In the genomic region with DNA sequence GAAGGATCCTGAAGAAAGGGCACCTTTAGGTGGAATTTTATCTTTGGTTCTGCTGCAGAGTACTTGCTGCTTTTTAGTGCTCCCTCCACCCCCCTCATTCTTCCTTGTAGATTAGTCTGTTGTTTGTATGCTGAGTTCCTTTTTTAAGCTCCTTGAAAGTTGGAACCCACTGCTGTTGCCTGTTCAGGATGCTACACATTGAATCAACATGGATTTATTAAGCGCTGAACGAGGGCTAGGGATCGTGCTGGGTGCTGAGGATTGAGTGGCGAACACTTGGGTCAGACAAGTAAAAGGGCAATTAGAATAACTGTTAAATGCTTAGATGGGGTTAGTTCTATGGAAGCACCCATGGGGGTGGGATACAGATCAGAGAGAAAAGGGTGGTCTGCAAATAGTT, we compare ENCODE assay signal across 8 cellular contexts. TPM values are rescaled to one million over a fixed set of nuclear protein-coding genes. Genes with fewer than 3 reads are reported as not detected.
DNase-seq lines count a peak whose midpoint lies in the region; ATAC-seq, FAIRE-seq and TF ChIP-seq lines count a peak whose summit lies in the region.

No MANE protein-coding gene starts in this region.

- no peak for TF ChIP-seq POLR2A in suprapubic skin (IDR thresholded peaks at IDR 0.05)

- H3K9me3 ChIP-seq in SK-N-SH (no peaks in the 10 kb centered on the region), iPS-20b (ENCODE audit: insufficient read depth, low read depth, low read length) (no peaks in the 10 kb centered on the region), suprapubic skin (peaks cover 3% of the 10 kb centered on the region)

- peaks cover 25% of the 10 kb centered on the region for H3K4me1 Mint-ChIP-seq in activated T-helper 17 cell treated with anti-CD3 and anti-CD28 coated beads, Interleukin-2, amount 50 U/mL, for 72 hours

- H3K27ac ChIP-seq in SK-N-SH (ENCODE audit: low read depth in 2 of 2, low read length in 1 of 2): peak overlapping the region; percentile 88 to 95
- no peak overlapping the region for H3K27ac ChIP-seq in iPS-20b (ENCODE audit: low read length)
- peak overlapping the region; percentile 94 for H3K27ac ChIP-seq in suprapubic skin

- H3F3A ChIP-seq in SK-N-SH (replicated peaks; ENCODE audit: insufficient read depth): peaks cover 39% of the 10 kb centered on the region

- TF ChIP-seq CTCF in SK-N-SH (IDR thresholded peaks at IDR 0.05) (no peak), suprapubic skin (IDR thresholded peaks at IDR 0.05) (no peak)

- H3K36me3 Mint-ChIP-seq in activated T-helper 17 cell treated with anti-CD3 and anti-CD28 coated beads, Interleukin-2, amount 50 U/mL, for 72 hours (ENCODE audit: low read depth): peaks cover 16% of the 10 kb centered on the region

- POLR2A ChIA-PET in SK-N-SH (lab: Yijun Ruan, JAX): interaction anchor here (0.9 to 1.4 kb wide), 2 partner anchors 8 to 13 kb away, joined by 4 read pairs; no protein-coding TSS in a partner anchor

- no peaks in the 10 kb centered on the region for H3K9me3 Mint-ChIP-seq in activated T-helper 17 cell treated with anti-CD3 and anti-CD28 coated beads, Interleukin-2, amount 50 U/mL, for 72 hours

- H3K4me3 Mint-ChIP-seq in activated T-helper 17 cell treated with anti-CD3 and anti-CD28 coated beads, Interleukin-2, amount 50 U/mL, for 72 hours: peak overlapping the region; percentile 94

- peak overlapping the region; percentile 74 for H2AFZ ChIP-seq in SK-N-SH (ENCODE audit: low read depth)

- DNase-seq in SK-N-SH: no peak
- DNase-seq in suprapubic skin (ENCODE audit: low spot score in 2 of 2): no peak
- no peak for DNase-seq in effector CD8-positive, alpha-beta T cell (lab: John Stamatoyannopoulos, UW)
- DNase-seq in GM19239 (ENCODE audit: insufficient read length, low spot score): no peak

- H3K9ac ChIP-seq in SK-N-SH (peak overlapping the region; percentile 76), iPS-20b (ENCODE audit: low read depth, low read length) (peak overlapping the region; percentile 81)

- no peak for ATAC-seq in SK-N-SH treated with all-trans-retinoic acid at 6 μM for 48 hours
- no peak for ATAC-seq in activated T-helper 17 cell treated with anti-CD3 and anti-CD28 coated beads, Interleukin-2, amount 50 U/mL, for 72 hours (replicated peaks)
- ATAC-seq in HG03175 (IDR thresholded peaks at IDR 0.05; ENCODE audit: unreplicated experiment): no peak

- peaks cover 6 to 15% of the 10 kb centered on the region in 2 experiments; a peak in 2 of 4 replicates for H3K4me1 ChIP-seq in SK-N-SH (ENCODE audit: control insufficient read depth in 1 of 2, insufficient read depth in 2 of 2, low read depth in 1 of 2, low read length in 1 of 2)
- H3K4me1 ChIP-seq in iPS-20b (ENCODE audit: insufficient read depth, low read length): peaks cover 25% of the 10 kb centered on the region
- H3K4me1 ChIP-seq in suprapubic skin: peaks cover 59% of the 10 kb centered on the region

- peaks cover 12% of the 10 kb centered on the region; the same call in 1 of the 2 replicates for H3K79me2 ChIP-seq in SK-N-SH (ENCODE audit: insufficient read depth)

- H3K36me3 ChIP-seq in SK-N-SH (replicated peaks in 1 of 2; ENCODE audit: control insufficient read depth in 1 of 2, insufficient read depth in 2 of 2, low read length in 1 of 2) (no peaks in the 10 kb centered on the region), iPS-20b (ENCODE audit: insufficient read depth, low read depth, low read length) (no peaks in the 10 kb centered on the region), suprapubic skin (no peaks in the 10 kb centered on the region)

- 95% methylated on average over 4 of the region's 4 CpGs for WGBS in SK-N-SH (ENCODE audit: low lambda C conversion rate)
- 92% methylated on average over 4 of the region's 4 CpGs for WGBS in suprapubic skin

- H3K4me3 ChIP-seq in SK-N-SH (ENCODE audit: low read depth in 2 of 2, low read length in 1 of 2): peak overlapping the region; percentile 72 to 75
- peak overlapping the region; percentile 89 for H3K4me3 ChIP-seq in iPS-20b (ENCODE audit: low read length)
- H3K4me3 ChIP-seq in suprapubic skin: peak overlapping the region; percentile 68

- H3K27ac Mint-ChIP-seq in activated T-helper 17 cell treated with anti-CD3 and anti-CD28 coated beads, Interleukin-2, amount 50 U/mL, for 72 hours: peak overlapping the region; percentile 95

- TF ChIP-seq EP300 in SK-N-SH (IDR thresholded peaks at IDR 0.05; ENCODE audit: borderline replicate concordance in 1 of 2, low read depth in 1 of 2, low read length in 1 of 2): no peak
- no peak for TF ChIP-seq EP300 in suprapubic skin (IDR thresholded peaks at IDR 0.05)

- no peaks in the 10 kb centered on the region for H3K27me3 ChIP-seq in SK-N-SH (ENCODE audit: insufficient read depth)
- peaks cover 21% of the 10 kb centered on the region for H3K27me3 ChIP-seq in iPS-20b (ENCODE audit: insufficient read depth, low read length)
- H3K27me3 ChIP-seq in suprapubic skin: no peaks in the 10 kb centered on the region

- CTCF ChIA-PET in SK-N-SH (lab: Yijun Ruan, JAX): interaction anchor here (0.6 to 1.1 kb wide), 2 partner anchors 13 to 842 kb away, joined by 3 read pairs; no protein-coding TSS in a partner anchor

- peak overlapping the region; percentile 79 for H3K4me2 ChIP-seq in SK-N-SH

- no peaks in the 10 kb centered on the region for H3K27me3 Mint-ChIP-seq in activated T-helper 17 cell treated with anti-CD3 and anti-CD28 coated beads, Interleukin-2, amount 50 U/mL, for 72 hours

- no peak for TF ChIP-seq RAD21 in SK-N-SH (IDR thresholded peaks at IDR 0.05; ENCODE audit: low read length)

- no peaks in the 10 kb centered on the region for H3K9me2 ChIP-seq in SK-N-SH

- no peaks in the 10 kb centered on the region for H4K20me1 ChIP-seq in SK-N-SH (ENCODE audit: insufficient read depth)

- FAIRE-seq in GM19239 (lab: Jason Lieb, UNC): no peak

TF ChIP-seq in SK-N-SH, 30 proteins besides CTCF, POLR2A, EP300 and RAD21 (continues in another document):
- TF ChIP-seq, protein P1, sequence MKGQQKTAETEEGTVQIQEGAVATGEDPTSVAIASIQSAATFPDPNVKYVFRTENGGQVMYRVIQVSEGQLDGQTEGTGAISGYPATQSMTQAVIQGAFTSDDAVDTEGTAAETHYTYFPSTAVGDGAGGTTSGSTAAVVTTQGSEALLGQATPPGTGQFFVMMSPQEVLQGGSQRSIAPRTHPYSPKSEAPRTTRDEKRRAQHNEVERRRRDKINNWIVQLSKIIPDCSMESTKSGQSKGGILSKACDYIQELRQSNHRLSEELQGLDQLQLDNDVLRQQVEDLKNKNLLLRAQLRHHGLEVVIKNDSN (IDR thresholded peaks at IDR 0.05; ENCODE audit: borderline replicate concordance, low read depth): no peak
- TF ChIP-seq TAF1 (IDR thresholded peaks at IDR 0.05; ENCODE audit: borderline replicate concordance, low read depth, low read length): no peak
- TF ChIP-seq POLR2AphosphoS5 (IDR thresholded peaks at IDR 0.05; ENCODE audit: low read depth, low read length): no peak
- no peak for TF ChIP-seq GABPA (IDR thresholded peaks at IDR 0.05; ENCODE audit: low read depth)
- no peak for TF ChIP-seq RCOR1 (IDR thresholded peaks at IDR 0.05; ENCODE audit: low read length)

TF ChIP-seq in SK-N-SH treated with all-trans-retinoic acid at 6 μM for 48 hours, 23 proteins besides CTCF, POLR2A, EP300 and RAD21 (continues in another document):
- TF ChIP-seq BACH2 (CRISPR knock-in tag; IDR thresholded peaks at IDR 0.05; ENCODE audit: borderline replicate concordance): no peak
- TF ChIP-seq ZNF8 (CRISPR knock-in tag; IDR thresholded peaks at IDR 0.05): no peak
- no peak for TF ChIP-seq CREB5 (CRISPR knock-in tag; IDR thresholded peaks at IDR 0.05; ENCODE audit: low read depth)
- TF ChIP-seq ZFP30 (CRISPR knock-in tag; IDR thresholded peaks at IDR 0.05): no peak
- TF ChIP-seq RARB (CRISPR knock-in tag; IDR thresholded peaks at IDR 0.05): no peak
- TF ChIP-seq ZNF565 (CRISPR knock-in tag; conservative IDR thresholded peaks at IDR 0.05; ENCODE audit: low read depth): no peak
- no peak for TF ChIP-seq ZFP3 (CRISPR knock-in tag; IDR thresholded peaks at IDR 0.05)
- no peak for TF ChIP-seq SNAI2 (CRISPR knock-in tag; IDR thresholded peaks at IDR 0.05)
- no peak for TF ChIP-seq TCF4 (CRISPR knock-in tag; IDR thresholded peaks at IDR 0.05; ENCODE audit: borderline replicate concordance)
- no peak for TF ChIP-seq ZC3H10 (CRISPR knock-in tag; IDR thresholded peaks at IDR 0.05)
- no peak for TF ChIP-seq GLIS3 (CRISPR knock-in tag; IDR thresholded peaks at IDR 0.05)
- no peak for TF ChIP-seq ARNTL (CRISPR knock-in tag; IDR thresholded peaks at IDR 0.05; ENCODE audit: borderline replicate concordance, low read depth)
- no peak for TF ChIP-seq CSDC2 (CRISPR knock-in tag; IDR thresholded peaks at IDR 0.05)
- TF ChIP-seq ZNF70 (CRISPR knock-in tag; IDR thresholded peaks at IDR 0.05): no peak
- no peak for TF ChIP-seq PPARA (CRISPR knock-in tag; IDR thresholded peaks at IDR 0.05; ENCODE audit: borderline replicate concordance)
- TF ChIP-seq, protein P2, sequence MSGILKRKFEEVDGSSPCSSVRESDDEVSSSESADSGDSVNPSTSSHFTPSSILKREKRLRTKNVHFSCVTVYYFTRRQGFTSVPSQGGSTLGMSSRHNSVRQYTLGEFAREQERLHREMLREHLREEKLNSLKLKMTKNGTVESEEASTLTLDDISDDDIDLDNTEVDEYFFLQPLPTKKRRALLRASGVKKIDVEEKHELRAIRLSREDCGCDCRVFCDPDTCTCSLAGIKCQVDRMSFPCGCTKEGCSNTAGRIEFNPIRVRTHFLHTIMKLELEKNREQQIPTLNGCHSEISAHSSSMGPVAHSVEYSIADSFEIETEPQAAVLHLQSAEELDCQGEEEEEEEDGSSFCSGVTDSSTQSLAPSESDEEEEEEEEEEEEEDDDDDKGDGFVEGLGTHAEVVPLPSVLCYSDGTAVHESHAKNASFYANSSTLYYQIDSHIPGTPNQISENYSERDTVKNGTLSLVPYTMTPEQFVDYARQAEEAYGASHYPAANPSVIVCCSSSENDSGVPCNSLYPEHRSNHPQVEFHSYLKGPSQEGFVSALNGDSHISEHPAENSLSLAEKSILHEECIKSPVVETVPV (CRISPR knock-in tag; IDR thresholded peaks at IDR 0.05): no peak

RNA-seq across cellular contexts. Expression of gene AMN1, which starts 0.9 kb away (rescaled TPM):
- polyA plus RNA-seq in SK-N-SH (2012; rRNA removed): 8.6 and 11.6 TPM in 2 replicates
- polyA plus RNA-seq in SK-N-SH (2012; cell fraction: cytosol; rRNA removed): 14.1 and 20.2 TPM in 2 replicates
- 4.7 and 7.5 TPM in 2 replicates for polyA plus RNA-seq in SK-N-SH (2012; cell fraction: nucleus; rRNA removed)
- total RNA-seq in activated T-helper 17 cell treated with anti-CD3 and anti-CD28 coated beads, Interleukin-2, amount 50 U/mL, for 72 hours: 1 to 10 TPM; 5.7 to 7.7 TPM
- total RNA-seq in suprapubic skin: 10 to 100 TPM in 2 of 4 donors, 1 to 10 TPM in 2; 3.4 to 16.4 (median 10.5) TPM
